19 cellular contexts compared by ENCODE assay signal in the genomic region with DNA sequence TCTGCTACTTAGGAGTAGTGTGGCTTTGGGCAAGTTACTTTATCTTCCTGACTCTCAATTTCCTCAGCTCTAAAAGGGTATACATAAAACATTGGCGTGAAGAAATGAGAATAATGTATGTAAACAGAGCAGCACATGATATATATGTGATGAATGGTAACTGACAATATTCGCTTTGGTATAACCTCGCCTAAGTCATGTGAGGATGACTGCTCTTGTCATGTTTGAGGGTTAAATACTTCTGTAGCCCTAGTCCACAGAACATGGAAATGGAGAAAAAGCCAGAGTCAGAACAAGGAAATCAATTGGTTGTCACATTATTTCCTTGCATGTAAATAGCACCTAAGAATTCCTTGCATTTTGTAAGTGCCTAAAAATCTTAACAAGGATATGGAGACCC. TPM values are rescaled to one million over a fixed set of nuclear protein-coding genes. Genes with fewer than 3 reads are reported as not detected.
A peak's percentile ranks its signal among the peaks of the same experiment; 100 is the strongest.
DNase-seq lines count a peak whose midpoint lies in the region; ATAC-seq, FAIRE-seq and TF ChIP-seq lines count a peak whose summit lies in the region.
"Had no signal": no experiment of that assay in that cellular context is flagged by ENCODE, and none has a peak within 500 bp of the region (broad histone marks: within the 10 kb centered on the region; RNA-seq: fewer than 3 reads in every experiment).

No MANE protein-coding gene starts in this region.

- peak overlapping the region; percentile 9 for H3K27ac Mint-ChIP-seq in T-helper 17 cell

- H3K79me2 ChIP-seq in parathyroid adenoma: no peaks in the 10 kb centered on the region

- H3K4me3 ChIP-seq in A549 (peak overlapping the region; percentile 8; the same call in 1 of the 3 replicates), parathyroid adenoma (ENCODE audit: low read depth, low read length) (peak overlapping the region; percentile 17), tibial nerve (no peak overlapping the region), aorta (ENCODE audit: low read length in 2 of 2) (no peak overlapping the region)

- FAIRE-seq in A549 (lab: Jason Lieb, UNC): no peak
- FAIRE-seq: A204.1, GM12892 had no signal

- 15% methylated on average over 3 of the region's 3 CpGs for WGBS in A549 (ENCODE audit: missing lambda C conversion rate)
- 96 to 98% methylated on average over 3 of the region's 3 CpGs for WGBS in tibial nerve, 2 donors
- WGBS in aorta, 2 donors: 93 to 95% methylated on average over 3 of the region's 3 CpGs

- TF ChIP-seq EP300 in A549 (IDR thresholded peaks at IDR 0.05) (no peak), tibial nerve (IDR thresholded peaks at IDR 0.05) (no peak)

- H2AFZ ChIP-seq in parathyroid adenoma: no peak overlapping the region

- H3K27ac ChIP-seq in A549 (peak overlapping the region; percentile 89 to 99), parathyroid adenoma (peak overlapping the region; percentile 0), tibial nerve (no peak overlapping the region), aorta (ENCODE audit: low read depth in 1 of 2, low read length in 2 of 2) (no peak overlapping the region)

- intact Hi-C loops in aorta (cut with DNase I): no loop called here

- no peak overlapping the region for H3K9ac ChIP-seq in parathyroid adenoma

- CTCF ChIA-PET in A549 (lab: Yijun Ruan, JAX): no interaction called here

- TF ChIP-seq RAD21 in A549 (conservative IDR thresholded peaks at IDR 0.05 in 1 of 2, IDR thresholded peaks at IDR 0.05 in 1 of 2): no peak

- H3K9me3 ChIP-seq in A549 (no peaks in the 10 kb centered on the region), T-helper 17 cell (ENCODE audit: control insufficient read depth, low read length, poor library complexity, severe bottlenecking) (no peaks in the 10 kb centered on the region), parathyroid adenoma (ENCODE audit: control insufficient read depth, low read length) (no peaks in the 10 kb centered on the region), tibial nerve (no peaks in the 10 kb centered on the region), aorta (ENCODE audit: control insufficient read depth, low read length) (no peaks in the 10 kb centered on the region)

- TF ChIP-seq POLR2A in A549 (IDR thresholded peaks at IDR 0.05; ENCODE audit: low read length) (no peak), tibial nerve (IDR thresholded peaks at IDR 0.05) (no peak)

- peaks cover 5% of the 10 kb centered on the region for H3K36me3 Mint-ChIP-seq in T-helper 17 cell (ENCODE audit: low read depth)

- H3K4me3 Mint-ChIP-seq in T-helper 17 cell: no peak overlapping the region

- no peaks in the 10 kb centered on the region for H3K36me3 ChIP-seq in parathyroid adenoma (ENCODE audit: control insufficient read depth, insufficient read depth, low read length)
- H3K36me3 ChIP-seq in tibial nerve: peaks cover 0 to 48% (median 0%) of the 10 kb centered on the region in 3 donors
- peaks cover 0 to 3% of the 10 kb centered on the region in 2 donors for H3K36me3 ChIP-seq in aorta (ENCODE audit: control insufficient read depth in 1 of 2, insufficient read depth in 2 of 2, low read length in 1 of 2)

- DNase-seq in A549 (ENCODE audit: low read depth in 1 of 2, low spot score in 1 of 2) (peak in 1 of 2 experiments; percentile 48), T-helper 17 cell (no peak), left lobe of liver (ENCODE audit: low spot score) (no peak), tibial nerve (ENCODE audit: low spot score in 2 of 2) (no peak), retina (no peak), aorta (no peak)
- DNase-seq: C1 segment of cervical spinal cord, NCI-H1105, NCI-H1694 treated with DMSO at 0.1 percent for 48 hours, NCI-H345, NCI-H69, RPMI8226 had no signal

- peak; percentile 48 to 54 for ATAC-seq in A549
- no peak for ATAC-seq in T-helper 17 cell
- ATAC-seq in left lobe of liver: peak; percentile 8
- no peak for ATAC-seq in GM21723 (IDR thresholded peaks at IDR 0.05; ENCODE audit: unreplicated experiment)
- ATAC-seq in aorta (ENCODE audit: low FRiP score): no peak

- H3K4me2 ChIP-seq in A549: peak overlapping the region; percentile 73
- peak overlapping the region; percentile 37 for H3K4me2 ChIP-seq in parathyroid adenoma (ENCODE audit: low read length)

- TF ChIP-seq CTCF in A549 (IDR thresholded peaks at IDR 0.05) (no peak), parathyroid adenoma (IDR thresholded peaks at IDR 0.05) (no peak), tibial nerve (IDR thresholded peaks at IDR 0.05) (no peak)

- H3K4me1 ChIP-seq in A549 (peaks cover 88% of the 10 kb centered on the region), parathyroid adenoma (peaks cover 6% of the 10 kb centered on the region), tibial nerve (peaks cover 0 to 27% (median 0%) of the 10 kb centered on the region in 4 donors), aorta (ENCODE audit: control insufficient read depth in 1 of 2, insufficient read depth in 2 of 2, low read length in 2 of 2) (no peaks in the 10 kb centered on the region)

- no peaks in the 10 kb centered on the region for H3K27me3 Mint-ChIP-seq in T-helper 17 cell

- H3K27me3 ChIP-seq in parathyroid adenoma (ENCODE audit: control insufficient read depth, insufficient read depth, low read length) (no peaks in the 10 kb centered on the region), tibial nerve (no peaks in the 10 kb centered on the region), aorta (ENCODE audit: control insufficient read depth in 1 of 2, insufficient read depth in 2 of 2, low read length in 1 of 2) (no peaks in the 10 kb centered on the region)

- peaks cover 6% of the 10 kb centered on the region for H3K4me1 Mint-ChIP-seq in T-helper 17 cell

- POLR2A ChIA-PET in A549 (lab: Yijun Ruan, JAX): interaction anchor here (1.1 kb wide), 2 partner anchors 25 to 27 kb away, joined by 3 to 4 read pairs; partner anchors contain the start of gene CHP1

TF ChIP-seq in A549, 52 proteins besides CTCF, POLR2A, EP300 and RAD21 (continues in another document):
- TF ChIP-seq MAZ (IDR thresholded peaks at IDR 0.05; ENCODE audit: borderline replicate concordance, low read depth, low read length): no peak
- TF ChIP-seq HOXA7 (CRISPR knock-in tag; IDR thresholded peaks at IDR 0.05): no peak
- no peak for TF ChIP-seq BHLHE40 (IDR thresholded peaks at IDR 0.05; ENCODE audit: low read depth, low read length)
- no peak for TF ChIP-seq NPAS2 (CRISPR knock-in tag; IDR thresholded peaks at IDR 0.05; ENCODE audit: borderline replicate concordance)
- no peak for TF ChIP-seq PBX3 (IDR thresholded peaks at IDR 0.05)
- TF ChIP-seq E2F6 (IDR thresholded peaks at IDR 0.05; ENCODE audit: borderline replicate concordance, low read depth): no peak
- no peak for TF ChIP-seq ZNF302 (CRISPR knock-in tag; IDR thresholded peaks at IDR 0.05)

RNA-seq across cellular contexts. Expression of gene CHP1, which starts 25.0 kb away (rescaled TPM):
- polyA plus RNA-seq in A549 (2011; rRNA removed): 122 and 138 TPM in 2 replicates
- polyA plus RNA-seq in A549 (2012; cell fraction: cytosol; rRNA removed): 39.3 and 49.5 TPM in 2 replicates
- 11.4 and 19.4 TPM in 2 replicates for polyA plus RNA-seq in A549 (2012; cell fraction: nucleus; rRNA removed)
- polyA plus RNA-seq in A549 (2017; fragmentation: RNase III; extraction: RNeasy Plus Mini Kit Qiagen cat#74134 plus additional on column Dnase treatment): 101 to 117 TPM (median 115 TPM) in 3 replicates
- polyA minus RNA-seq in A549 (2011; rRNA and poly(A)+ RNA removed): 128 and 145 TPM in 2 replicates
- 10 to 100 TPM; 31.6 to 40.5 TPM for total RNA-seq in T-helper 17 cell
- 176 TPM for total RNA-seq in left lobe of liver
- 100 to 1,000 TPM in 3 of 4 donors, 10 to 100 TPM in 1; 77.9 to 168 (median 132) TPM for total RNA-seq in tibial nerve
- total RNA-seq in aorta: 10 to 100 TPM; 60.4 to 60.8 TPM
- polyA plus RNA-seq in aorta: 10 to 100 TPM; 28.1 to 44.8 TPM

RNA-seq across cellular contexts. Expression of gene EXD1, which starts 25.5 kb away (rescaled TPM):
- 0.36 and 0.39 TPM in 2 replicates for polyA plus RNA-seq in A549 (2011; rRNA removed)
- polyA plus RNA-seq in A549 (2012; cell fraction: cytosol; rRNA removed): 0.03 and 0.08 TPM in 2 replicates
- polyA plus RNA-seq in A549 (2012; cell fraction: nucleus; rRNA removed): not detected in 2 replicates
- 0.14 to 0.34 TPM (median 0.26 TPM) in 3 replicates for polyA plus RNA-seq in A549 (2017; fragmentation: RNase III; extraction: RNeasy Plus Mini Kit Qiagen cat#74134 plus additional on column Dnase treatment)
- 0.19 and 0.25 TPM in 2 replicates for polyA minus RNA-seq in A549 (2011; rRNA and poly(A)+ RNA removed)
- not detected for total RNA-seq in T-helper 17 cell
- total RNA-seq in left lobe of liver: not detected
- total RNA-seq in tibial nerve: not detected
- total RNA-seq in aorta: not detected
- not detected for polyA plus RNA-seq in aorta
- total RNA-seq: Daoy, LHCN-M2, OCI-LY7 had no signal

Comparison
In these comparisons a context has a peak if more than half of its experiments do, and no peak if none do; other contexts are left out.
1. ATAC-seq: peak in A549 (2 of 2) and left lobe of liver (single experiment); none in T-helper 17 cell (single experiment), GM21723 (single experiment) and aorta (single experiment).
2. H3K27ac ChIP-seq: peak in A549 (2 of 2) and parathyroid adenoma (single experiment); none in tibial nerve (0 of 4) and aorta (0 of 2).
3. H3K4me3 ChIP-seq: peak in A549 (single experiment) and parathyroid adenoma (single experiment); none in tibial nerve (0 of 4) and aorta (0 of 2).